Comparison of ENCODE assay signal across 33 cellular contexts in genomic region chr11:94043241-94043640, GRCh38. TPM values are rescaled to one million over a fixed set of nuclear protein-coding genes. Genes with fewer than 3 reads are reported as not detected.
"Had no signal": no experiment of that assay in that cellular context is flagged by ENCODE, and none has a peak within 500 bp of the region (broad histone marks: within the 10 kb centered on the region; RNA-seq: fewer than 3 reads in every experiment).

No MANE protein-coding gene starts in this region.

- H3K9me3 ChIP-seq: ascending aorta, breast epithelium, colonic mucosa, gastrocnemius medialis, heart left ventricle had no signal

- H3K4me3 ChIP-seq: ascending aorta, breast epithelium, cardiac muscle cell, colonic mucosa, gastrocnemius medialis, heart left ventricle, hepatocyte had no signal

- H3K9me3 Mint-ChIP-seq: activated B cell treated with CpG ODN at 0.5 μM for 24 hours; activated CD4-positive, alpha-beta memory T cell treated with anti-CD3 and anti-CD28 coated beads, Interleukin-2, amount 10 ng/mL, durations not matched to agents 7 days and 5 days; activated naive CD4-positive, alpha-beta T cell treated with anti-CD3 and anti-CD28 coated beads, Interleukin-2, amount 10 ng/mL, durations not matched to agents 7 days and 5 days; activated naive CD4-positive, alpha-beta T cell treated with anti-CD3 and anti-CD28 coated beads, Interleukin-2, amount 50 U/mL, for 72 hours; activated naive CD8-positive, alpha-beta T cell treated with anti-CD3 and anti-CD28 coated beads, Interleukin-2, amount 10 ng/mL, durations not matched to agents 7 days and 5 days; activated T-cell treated with anti-CD3 and anti-CD28 coated beads, Interleukin-2, amount 50 U/mL, for 24 hours; activated T-cell treated with anti-CD3 and anti-CD28 coated beads, Interleukin-2, amount 50 U/mL, for 72 hours had no signal

- H3K27ac Mint-ChIP-seq: activated B cell treated with CpG ODN at 0.5 μM for 24 hours; activated CD4-positive, alpha-beta memory T cell treated with anti-CD3 and anti-CD28 coated beads, Interleukin-2, amount 10 ng/mL, durations not matched to agents 7 days and 5 days; activated naive CD4-positive, alpha-beta T cell treated with anti-CD3 and anti-CD28 coated beads, Interleukin-2, amount 10 ng/mL, durations not matched to agents 7 days and 5 days; activated naive CD4-positive, alpha-beta T cell treated with anti-CD3 and anti-CD28 coated beads, Interleukin-2, amount 50 U/mL, for 72 hours; activated naive CD8-positive, alpha-beta T cell treated with anti-CD3 and anti-CD28 coated beads, Interleukin-2, amount 10 ng/mL, durations not matched to agents 7 days and 5 days; activated T-cell treated with anti-CD3 and anti-CD28 coated beads, Interleukin-2, amount 50 U/mL, for 24 hours; activated T-cell treated with anti-CD3 and anti-CD28 coated beads, Interleukin-2, amount 50 U/mL, for 72 hours; brain had no signal

- DNase-seq: activated B cell treated with CpG ODN at 0.5 μM for 24 hours; activated CD4-positive, alpha-beta memory T cell treated with anti-CD3 and anti-CD28 coated beads, Interleukin-2, amount 10 ng/mL, durations not matched to agents 7 days and 5 days; activated CD4-positive, alpha-beta T cell treated with anti-CD3 and anti-CD28 coated beads for 48 hours; activated CD4-positive, alpha-beta T cell treated with anti-CD3 and anti-CD28 coated beads, Interleukin-2, amount 50 U/mL, for 4 hours; activated CD8-positive, alpha-beta memory T cell treated with anti-CD3 and anti-CD28 coated beads, Interleukin-2, amount 50 U/mL, for 48 hours; activated gamma-delta T cell; activated naive CD4-positive, alpha-beta T cell; activated naive CD4-positive, alpha-beta T cell treated with anti-CD3 and anti-CD28 coated beads, Interleukin-2, amount 10 ng/mL, durations not matched to agents 7 days and 5 days; activated naive CD8-positive, alpha-beta T cell treated with anti-CD3 and anti-CD28 coated beads, Interleukin-2, amount 10 ng/mL, durations not matched to agents 7 days and 5 days; activated T-cell treated with anti-CD3 and anti-CD28 coated beads for 4 hours; activated T-cell treated with anti-CD3 and anti-CD28 coated beads, Interleukin-2, amount 50 U/mL, for 24 hours; activated T-cell treated with anti-CD3 and anti-CD28 coated beads, Interleukin-2, amount 50 U/mL, for 72 hours; central memory CD4-positive, alpha-beta T cell; cerebellar nuclear complex; colonic mucosa; effector CD8-positive, alpha-beta T cell; foreskin keratinocyte; gastrocnemius medialis; glutamatergic neuron; heart left ventricle; T-helper 2 cell had no signal

- H3K27ac ChIP-seq: ascending aorta, breast epithelium, cardiac muscle cell, colonic mucosa, epithelial cell of prostate, foreskin keratinocyte, gastrocnemius medialis, heart left ventricle, hepatocyte, VCaP had no signal

- H3K4me1 Mint-ChIP-seq: activated B cell treated with CpG ODN at 0.5 μM for 24 hours; activated CD4-positive, alpha-beta memory T cell treated with anti-CD3 and anti-CD28 coated beads, Interleukin-2, amount 10 ng/mL, durations not matched to agents 7 days and 5 days; activated naive CD4-positive, alpha-beta T cell treated with anti-CD3 and anti-CD28 coated beads, Interleukin-2, amount 10 ng/mL, durations not matched to agents 7 days and 5 days; activated naive CD8-positive, alpha-beta T cell treated with anti-CD3 and anti-CD28 coated beads, Interleukin-2, amount 10 ng/mL, durations not matched to agents 7 days and 5 days; brain had no signal

- H3K4me1 ChIP-seq: ascending aorta, breast epithelium, colonic mucosa, foreskin keratinocyte, gastrocnemius medialis, heart left ventricle had no signal

- H3K27me3 Mint-ChIP-seq: activated B cell treated with CpG ODN at 0.5 μM for 24 hours; activated CD4-positive, alpha-beta memory T cell treated with anti-CD3 and anti-CD28 coated beads, Interleukin-2, amount 10 ng/mL, durations not matched to agents 7 days and 5 days; activated naive CD4-positive, alpha-beta T cell treated with anti-CD3 and anti-CD28 coated beads, Interleukin-2, amount 10 ng/mL, durations not matched to agents 7 days and 5 days; activated naive CD8-positive, alpha-beta T cell treated with anti-CD3 and anti-CD28 coated beads, Interleukin-2, amount 10 ng/mL, durations not matched to agents 7 days and 5 days; activated T-cell treated with anti-CD3 and anti-CD28 coated beads, Interleukin-2, amount 50 U/mL, for 24 hours had no signal

- H3K79me2 ChIP-seq: hepatocyte had no signal

- H3K4me2 ChIP-seq: hepatocyte had no signal

- ATAC-seq: activated CD4-positive, CD25-positive, alpha-beta regulatory T cell treated with anti-CD3 and anti-CD28 coated beads, Interleukin-2, amount 50 U/mL, for 24 hours; activated naive CD4-positive, alpha-beta T cell treated with anti-CD3 and anti-CD28 coated beads, Interleukin-2, amount 50 U/mL, for 72 hours; activated T-cell treated with anti-CD3 and anti-CD28 coated beads, Interleukin-2, amount 50 U/mL, for 72 hours; foreskin keratinocyte; gastrocnemius medialis; heart left ventricle had no signal

- H3K27me3 ChIP-seq: ascending aorta, breast epithelium, cardiac muscle cell, colonic mucosa, foreskin keratinocyte, gastrocnemius medialis, heart left ventricle, hepatocyte had no signal

- H3K36me3 Mint-ChIP-seq: activated naive CD4-positive, alpha-beta T cell treated with anti-CD3 and anti-CD28 coated beads, Interleukin-2, amount 10 ng/mL, durations not matched to agents 7 days and 5 days; activated naive CD4-positive, alpha-beta T cell treated with anti-CD3 and anti-CD28 coated beads, Interleukin-2, amount 50 U/mL, for 72 hours; activated naive CD8-positive, alpha-beta T cell treated with anti-CD3 and anti-CD28 coated beads, Interleukin-2, amount 10 ng/mL, durations not matched to agents 7 days and 5 days; brain had no signal

- H2AFZ ChIP-seq: hepatocyte had no signal

- H3K36me3 ChIP-seq: ascending aorta, breast epithelium, cardiac muscle cell, colonic mucosa, gastrocnemius medialis, heart left ventricle had no signal

- H3K4me3 Mint-ChIP-seq: activated B cell treated with CpG ODN at 0.5 μM for 24 hours; activated CD4-positive, alpha-beta memory T cell treated with anti-CD3 and anti-CD28 coated beads, Interleukin-2, amount 10 ng/mL, durations not matched to agents 7 days and 5 days; activated naive CD4-positive, alpha-beta T cell treated with anti-CD3 and anti-CD28 coated beads, Interleukin-2, amount 10 ng/mL, durations not matched to agents 7 days and 5 days; activated naive CD8-positive, alpha-beta T cell treated with anti-CD3 and anti-CD28 coated beads, Interleukin-2, amount 10 ng/mL, durations not matched to agents 7 days and 5 days; activated T-cell treated with anti-CD3 and anti-CD28 coated beads, Interleukin-2, amount 50 U/mL, for 24 hours; activated T-cell treated with anti-CD3 and anti-CD28 coated beads, Interleukin-2, amount 50 U/mL, for 72 hours; brain had no signal

RNA-seq across cellular contexts. Expression of gene HEPHL1, which starts 22.1 kb away (rescaled TPM):
- total RNA-seq: activated B cell treated with CpG ODN at 0.5 μM for 24 hours; activated CD4-positive, alpha-beta memory T cell treated with anti-CD3 and anti-CD28 coated beads, Interleukin-2, amount 10 ng/mL, durations not matched to agents 7 days and 5 days; activated naive CD4-positive, alpha-beta T cell treated with anti-CD3 and anti-CD28 coated beads, Interleukin-2, amount 50 U/mL, for 72 hours; activated naive CD8-positive, alpha-beta T cell treated with anti-CD3 and anti-CD28 coated beads, Interleukin-2, amount 10 ng/mL, durations not matched to agents 7 days and 5 days; activated T-cell treated with anti-CD3 and anti-CD28 coated beads, Interleukin-2, amount 50 U/mL, for 72 hours; ascending aorta; cardiac muscle cell; colonic mucosa; dermis microvascular lymphatic vessel endothelial cell; endothelial cell of umbilical vein; gastrocnemius medialis; T-helper 1 cell treated with Interleukin-12 subunit alpha and Interleukin-12 subunit beta and Interleukin-4 antibody, amounts not matched to agents 30 ng/mL and 1 ng/mL, for 36 hours had no signal
- polyA plus RNA-seq: cardiac muscle cell, endothelial cell of umbilical vein, heart left ventricle had no signal
